9 cellular contexts compared by ENCODE assay signal in the genomic region with DNA sequence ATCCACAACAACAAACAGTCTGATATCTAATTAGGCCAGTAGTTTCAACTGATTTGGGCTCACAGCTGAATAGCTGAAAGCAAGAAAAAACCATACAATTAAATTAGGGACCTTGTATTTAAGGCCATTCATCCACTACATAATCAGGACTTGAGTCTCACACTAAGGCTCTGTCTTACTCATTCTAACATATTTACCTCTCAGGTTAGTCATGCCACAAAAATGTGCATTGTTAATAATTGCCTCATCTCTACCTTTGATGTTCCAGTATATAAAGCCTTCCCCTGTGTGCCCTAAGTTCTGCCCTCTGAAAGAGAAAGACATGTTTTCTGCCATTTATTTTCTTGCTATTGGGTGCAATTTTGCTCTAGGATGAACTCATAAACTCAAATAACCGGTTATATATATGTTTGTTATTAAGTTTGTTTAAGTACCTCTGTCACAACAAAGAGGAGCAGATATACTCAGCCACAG. TPM values are rescaled to one million over a fixed set of nuclear protein-coding genes. Genes with fewer than 3 reads are reported as not detected.
DNase-seq lines count a peak whose midpoint lies in the region; ATAC-seq, FAIRE-seq and TF ChIP-seq lines count a peak whose summit lies in the region.
"Had no signal": no experiment of that assay in that cellular context is flagged by ENCODE, and none has a peak within 500 bp of the region (broad histone marks: within the 10 kb centered on the region; RNA-seq: fewer than 3 reads in every experiment).

No MANE protein-coding gene starts in this region.

- H3K79me2 ChIP-seq in ACC112 (ENCODE audit: control insufficient read depth, insufficient read depth, low read length, unreplicated experiment) = peaks cover 41% of the 10 kb centered on the region
- no peaks in the 10 kb centered on the region for H3K79me2 ChIP-seq in K562 (ENCODE audit: control insufficient read depth, insufficient read depth, low read length)
- peaks cover 65% of the 10 kb centered on the region for H3K79me2 ChIP-seq in HepG2 (ENCODE audit: insufficient read depth, low read length)

- H3K4me3 Mint-ChIP-seq in activated CD8-positive, alpha-beta memory T cell treated with anti-CD3 and anti-CD28 coated beads, Interleukin-2, amount 10 ng/mL, durations not matched to agents 7 days and 5 days = no peak overlapping the region
- H3K4me3 Mint-ChIP-seq: CD4-positive, alpha-beta T cell had no signal

- peaks cover 28% of the 10 kb centered on the region for H3K36me3 Mint-ChIP-seq in activated CD8-positive, alpha-beta memory T cell treated with anti-CD3 and anti-CD28 coated beads, Interleukin-2, amount 10 ng/mL, durations not matched to agents 7 days and 5 days

- H4K20me1 ChIP-seq in K562 (replicated peaks; ENCODE audit: control insufficient read depth, insufficient read depth, low read length) (no peaks in the 10 kb centered on the region), HepG2 (ENCODE audit: insufficient read depth, low read length) (no peaks in the 10 kb centered on the region)

- H2AFZ ChIP-seq in ACC112 (ENCODE audit: low read length, unreplicated experiment) (no peak overlapping the region), K562 (ENCODE audit: low read depth, low read length) (peak overlapping the region; percentile 85), HepG2 (ENCODE audit: low read length) (no peak overlapping the region)

- no peaks in the 10 kb centered on the region for H3K9me1 ChIP-seq in K562 (ENCODE audit: control insufficient read depth, insufficient read depth, low read length)

- peaks cover 5% of the 10 kb centered on the region for H3K9me3 Mint-ChIP-seq in activated CD8-positive, alpha-beta memory T cell treated with anti-CD3 and anti-CD28 coated beads, Interleukin-2, amount 10 ng/mL, durations not matched to agents 7 days and 5 days (ENCODE audit: low read depth)

- H3K4me1 Mint-ChIP-seq in activated CD8-positive, alpha-beta memory T cell treated with anti-CD3 and anti-CD28 coated beads, Interleukin-2, amount 10 ng/mL, durations not matched to agents 7 days and 5 days = peaks cover 8% of the 10 kb centered on the region

- BruUV-seq in K562 (replicated peaks; lab: Mats Ljungman, UMichigan) (no TSS peak), HepG2 (replicated peaks; lab: Mats Ljungman, UMichigan) (no TSS peak)

- H3K9ac ChIP-seq in K562 (ENCODE audit: insufficient read depth in 1 of 2, low read depth in 2 of 2, low read length in 2 of 2) (peak overlapping the region in 1 of 2 experiments; percentile 2; a peak in 1 of 4 replicates), HepG2 (ENCODE audit: insufficient read depth, low read depth, low read length) (peak overlapping the region; percentile 68)

- no peak for ATAC-seq in K562
- peak; percentile 92 for ATAC-seq in HepG2
- no peak for ATAC-seq in activated CD8-positive, alpha-beta memory T cell treated with anti-CD3 and anti-CD28 coated beads, Interleukin-2, amount 10 ng/mL, durations not matched to agents 7 days and 5 days

- WGBS in K562 (ENCODE audit: insufficient coverage, low coverage, missing lambda C conversion rate) = 36% methylated on average over 1 of the region's 1 CpG
- 0% methylated on average over 1 of the region's 1 CpG for WGBS in HepG2 (ENCODE audit: low lambda C conversion rate)
- 80 to 87% methylated on average over 1 of the region's 1 CpG for WGBS in thyroid gland, 2 donors

- H3K4me3 ChIP-seq in ACC112 (ENCODE audit: low read depth, low read length) (peak overlapping the region; percentile 48), K562 (no peak overlapping the region), HepG2 (replicated peaks in 1 of 3; ENCODE audit: insufficient read depth in 1 of 3, low read depth in 2 of 3, low read length in 3 of 3) (peak overlapping the region in 1 of 3 experiments; percentile 17; a peak in 1 of 6 replicates), thyroid gland (replicated peaks in 1 of 3) (no peak overlapping the region)

- peak; percentile 61 for DNase-seq in HTR-8/SVneo (ENCODE audit: insufficient read length, low spot score)
- no peak for DNase-seq in K562 (ENCODE audit: extremely low read depth in 1 of 4, low spot score in 3 of 4)
- peak; percentile 99 for DNase-seq in HepG2 (ENCODE audit: low spot score)
- no peak for DNase-seq in HUDEP-2 (lab: John Stamatoyannopoulos, UW; ENCODE audit: unreplicated experiment in 76 of 76)
- no peak for DNase-seq in thyroid gland
- DNase-seq in activated CD4-positive, alpha-beta T cell treated with anti-CD3 and anti-CD28 coated beads, Interleukin-2, amount 50 U/mL, for 48 hours = no peak
- DNase-seq in activated CD8-positive, alpha-beta memory T cell treated with anti-CD3 and anti-CD28 coated beads, Interleukin-2, amount 10 ng/mL, durations not matched to agents 7 days and 5 days = no peak
- DNase-seq: CD4-positive, alpha-beta T cell had no signal

- H3K36me3 ChIP-seq in ACC112 (ENCODE audit: insufficient read depth, low read length) (peaks cover 23% of the 10 kb centered on the region), K562 (ENCODE audit: control insufficient read depth, insufficient read depth, low read length) (no peaks in the 10 kb centered on the region), HepG2 (replicated peaks in 1 of 2; ENCODE audit: control insufficient read depth in 1 of 2, insufficient read depth in 2 of 2, low read length in 2 of 2) (no peaks in the 10 kb centered on the region), thyroid gland (no peaks in the 10 kb centered on the region)

- H3K27ac ChIP-seq in ACC112 (ENCODE audit: low read depth, low read length) = peak overlapping the region; percentile 95
- no peak overlapping the region for H3K27ac ChIP-seq in K562 (ENCODE audit: extremely low read depth, low read depth, low read length)
- peak overlapping the region; percentile 87 for H3K27ac ChIP-seq in HepG2 (ENCODE audit: extremely low read length, insufficient read depth, low read length)
- no peak overlapping the region for H3K27ac ChIP-seq in thyroid gland

- TF ChIP-seq CTCF in K562 (IDR thresholded peaks at IDR 0.05 in 2 of 3, conservative IDR thresholded peaks at IDR 0.05 in 1 of 3; ENCODE audit: insufficient read depth in 2 of 3, low read depth in 1 of 3, low read length in 3 of 3) (no peak), HepG2 (CRISPR knock-in tag; IDR thresholded peaks at IDR 0.05) (no peak), thyroid gland (IDR thresholded peaks at IDR 0.05) (no peak)

- H3K9me3 ChIP-seq in K562 (replicated peaks; ENCODE audit: control insufficient read depth, insufficient read depth, low read depth, low read length) (no peaks in the 10 kb centered on the region), HepG2 (ENCODE audit: low read length) (peaks cover 8% of the 10 kb centered on the region), thyroid gland (no peaks in the 10 kb centered on the region)

- H3K4me1 ChIP-seq in ACC112 (ENCODE audit: control insufficient read depth, insufficient read depth, low read length, unreplicated experiment) = peaks cover 47% of the 10 kb centered on the region
- peaks cover 0 to 20% of the 10 kb centered on the region in 2 experiments; a peak in 3 of 5 replicates for H3K4me1 ChIP-seq in K562 (replicated peaks in 1 of 2; ENCODE audit: control insufficient read depth in 2 of 2, insufficient read depth in 2 of 2, low read length in 2 of 2)
- peaks cover 86% of the 10 kb centered on the region for H3K4me1 ChIP-seq in HepG2 (ENCODE audit: insufficient read depth, low read length)
- H3K4me1 ChIP-seq in thyroid gland = peaks cover 0 to 4% of the 10 kb centered on the region in 2 donors

- H3K27me3 Mint-ChIP-seq in activated CD8-positive, alpha-beta memory T cell treated with anti-CD3 and anti-CD28 coated beads, Interleukin-2, amount 10 ng/mL, durations not matched to agents 7 days and 5 days = no peaks in the 10 kb centered on the region
- H3K27me3 Mint-ChIP-seq: CD4-positive, alpha-beta T cell had no signal

- TF ChIP-seq RAD21 in K562 (CRISPR knock-in tag; conservative IDR thresholded peaks at IDR 0.05 in 1 of 2, IDR thresholded peaks at IDR 0.05 in 1 of 2) (no peak), HepG2 (CRISPR knock-in tag; IDR thresholded peaks at IDR 0.05) (no peak)

- in situ Hi-C loops in K562 (cut with MboI) (no loop called here), HepG2 (cut with HindIII; ENCODE audit: extremely low pct_ligation_motif_present, low pct_unique_long_range_greater_than_20kb) (no loop called here)

- FAIRE-seq in HTR-8/SVneo (lab: Jason Lieb, UNC) = peak; percentile 65
- no peak for FAIRE-seq in K562 (lab: Jason Lieb, UNC)
- peak; percentile 56 for FAIRE-seq in HepG2 (lab: Jason Lieb, UNC)

- CTCF ChIA-PET in K562 (lab: Yijun Ruan, JAX; ENCODE audit: low intra/inter-chr PET ratio) = no interaction called here
- CTCF ChIA-PET in HepG2 (lab: Yijun Ruan, JAX; ENCODE audit: low intra/inter-chr PET ratio, low total read pairs) = no interaction called here
- CTCF ChIA-PET in activated CD8-positive, alpha-beta memory T cell treated with anti-CD3 and anti-CD28 coated beads, Interleukin-2, amount 10 ng/mL, durations not matched to agents 7 days and 5 days (lab: Charles Lee) = no interaction called here

- TF ChIP-seq POLR2A in K562 (conservative IDR thresholded peaks at IDR 0.05) (no peak), HepG2 (IDR thresholded peaks at IDR 0.05; ENCODE audit: insufficient read depth in 1 of 2, low read depth in 2 of 2, low read length in 2 of 2) (peak; percentile 64 to 78), thyroid gland (IDR thresholded peaks at IDR 0.05) (no peak)

- H3K27me3 ChIP-seq in ACC112 (ENCODE audit: insufficient read depth, low read length) (no peaks in the 10 kb centered on the region), K562 (ENCODE audit: control insufficient read depth in 2 of 2, insufficient read depth in 2 of 2, low read length in 2 of 2) (no peaks in the 10 kb centered on the region), HepG2 (ENCODE audit: control insufficient read depth in 1 of 2, insufficient read depth in 2 of 2, low read length in 2 of 2) (no peaks in the 10 kb centered on the region; a peak in 1 of 5 replicates), thyroid gland (no peaks in the 10 kb centered on the region)

- no peak overlapping the region for H3K27ac Mint-ChIP-seq in activated CD8-positive, alpha-beta memory T cell treated with anti-CD3 and anti-CD28 coated beads, Interleukin-2, amount 10 ng/mL, durations not matched to agents 7 days and 5 days
- H3K27ac Mint-ChIP-seq: CD4-positive, alpha-beta T cell had no signal

- POLR2A ChIA-PET in K562 (lab: Yijun Ruan, JAX) (no interaction called here), HepG2 (lab: Yijun Ruan, JAX) (interaction anchor here (0.9 to 5.3 kb wide), 11 partner anchors 8 to 83 kb away, joined by 3 to 27 read pairs (median 4); no protein-coding TSS in a partner anchor)

- intact Hi-C loops in K562 (cut with micrococcal nuclease) = no loop called here
- intact Hi-C loops in HepG2 (cut with micrococcal nuclease; ENCODE audit: unreplicated experiment) = loop anchor here (2.0 kb wide), 1 partner anchor 28 kb away; no protein-coding TSS in a partner anchor
- intact Hi-C loops in thyroid gland (cut with DNase I) = no loop called here

- H3K4me2 ChIP-seq in K562 (ENCODE audit: insufficient read depth, low read length) (no peak overlapping the region), HepG2 (ENCODE audit: low read depth, low read length) (peak overlapping the region; percentile 49)

- TF ChIP-seq EP300 in K562 (IDR thresholded peaks at IDR 0.05; ENCODE audit: low read length) = no peak
- TF ChIP-seq EP300 in HepG2 (IDR thresholded peaks at IDR 0.05; ENCODE audit: low read depth in 2 of 2, low read length in 2 of 2) = peak; percentile 86 to 98; a peak in 3 of 4 replicates
- peak; percentile 95 for TF ChIP-seq EP300 in HepG2 (CRISPR knock-in tag; IDR thresholded peaks at IDR 0.05; ENCODE audit: borderline replicate concordance)

RNA-seq across cellular contexts. Expression of gene C1GALT1, which starts 5.3 kb away (rescaled TPM):
- 25.1 and 117 TPM in 2 replicates for total RNA-seq in K562 (2011; cell fraction: chromatin; rRNA removed; ENCODE audit: low replicate concordance)
- 12.7 and 14.6 TPM in 2 replicates for total RNA-seq in K562 (2011; cell fraction: nucleolus; rRNA removed)
- 37.6 and 62.7 TPM in 2 replicates for total RNA-seq in K562 (2011; cell fraction: nucleoplasm; rRNA removed)
- 15.2 and 22.7 TPM in 2 replicates for total RNA-seq in K562 (2014; rRNA removed)
- total RNA-seq in K562 (2014; rRNA removed; fragmentation: Illumina TruSeq; extraction: Trizol) = 33.2 and 37.5 TPM in 2 replicates
- 23.3 and 24.1 TPM in 2 replicates for total RNA-seq in K562 (2015; rRNA removed; fragmentation: Illumina TruSeq; extraction: Trizol)
- total RNA-seq in K562 (2021) = 25.3 and 27.8 TPM in 2 replicates
- polyA plus RNA-seq in K562 (2011; rRNA removed) = 23.7 and 30.8 TPM in 2 replicates
- polyA plus RNA-seq in K562 (2011; cell fraction: cytosol; rRNA removed) = 7.8 and 8.4 TPM in 2 replicates
- 8.5 and 12.2 TPM in 2 replicates for polyA plus RNA-seq in K562 (2011; cell fraction: nucleus; rRNA removed)
- polyA plus RNA-seq in K562 (2012) = 10.7 and 11.1 TPM in 2 replicates
- 16.1 and 25.2 TPM in 2 replicates for polyA plus RNA-seq in K562 (2014; fragmentation: Illumina TruSeq; extraction: Trizol)
- polyA plus RNA-seq in K562 (2014; fragmentation: Nextera tagmentation; extraction: Ambion mirVana) = 1 to 10 TPM; 5.0 to 6.4 TPM
- 17.3 and 21.0 TPM in 2 replicates for polyA plus RNA-seq in K562 (2014; rRNA removed)
- 35.5 and 54.5 TPM in 2 replicates for polyA minus RNA-seq in K562 (2011; rRNA and poly(A)+ RNA removed)
- 8.3 and 9.4 TPM in 2 replicates for polyA minus RNA-seq in K562 (2011; cell fraction: cytosol; rRNA and poly(A)+ RNA removed)
- polyA minus RNA-seq in K562 (2011; cell fraction: nucleus; rRNA and poly(A)+ RNA removed) = 19.1 and 29.2 TPM in 2 replicates
- 65.9 and 68.2 TPM in 2 replicates for total RNA-seq in HepG2 (2016; rRNA removed; fragmentation: Illumina TruSeq; extraction: Trizol)
- 19.8 and 25.6 TPM in 2 replicates for total RNA-seq in HepG2 (2016; cell fraction: cytosol; rRNA removed; fragmentation: Illumina TruSeq; extraction: Trizol; ENCODE audit: low read depth)
- 62.9 and 64.3 TPM in 2 replicates for total RNA-seq in HepG2 (2016; cell fraction: insoluble cytoplasmic fraction; rRNA removed; fragmentation: Illumina TruSeq; extraction: Trizol)
- 52.3 and 53.0 TPM in 2 replicates for total RNA-seq in HepG2 (2016; cell fraction: membrane; rRNA removed; fragmentation: Illumina TruSeq; extraction: Trizol)
- 69.0 and 75.5 TPM in 2 replicates for total RNA-seq in HepG2 (2016; cell fraction: nucleus; rRNA removed; fragmentation: Illumina TruSeq; extraction: Trizol)
- 38.4 and 57.1 TPM in 2 replicates for polyA plus RNA-seq in HepG2 (2011; rRNA removed)
- 20.6 and 24.8 TPM in 2 replicates for polyA plus RNA-seq in HepG2 (2011; cell fraction: cytosol; rRNA removed)
- polyA plus RNA-seq in HepG2 (2011; cell fraction: nucleus; rRNA removed) = 23.4 and 24.2 TPM in 2 replicates
- 55.8 and 60.8 TPM in 2 replicates for polyA plus RNA-seq in HepG2 (2012)
- 8.4 and 10.0 TPM in 2 replicates for polyA plus RNA-seq in HepG2 (2016; cell fraction: cytosol; fragmentation: Illumina TruSeq; extraction: Trizol; ENCODE audit: low read depth)
- 47.9 and 50.9 TPM in 2 replicates for polyA plus RNA-seq in HepG2 (2016; cell fraction: insoluble cytoplasmic fraction; fragmentation: Illumina TruSeq; extraction: Trizol; ENCODE audit: low read depth)
- 20.8 and 22.4 TPM in 2 replicates for polyA plus RNA-seq in HepG2 (2016; cell fraction: membrane; fragmentation: Illumina TruSeq; extraction: Trizol; ENCODE audit: low read depth)
- 84.6 and 86.9 TPM in 2 replicates for polyA plus RNA-seq in HepG2 (2016; cell fraction: nucleus; fragmentation: Illumina TruSeq; extraction: Trizol; ENCODE audit: insufficient read depth, low read depth)
- polyA minus RNA-seq in HepG2 (2011; rRNA and poly(A)+ RNA removed; ENCODE audit: low replicate concordance) = 3.2 and 24.2 TPM in 2 replicates
- polyA minus RNA-seq in HepG2 (2011; cell fraction: cytosol; rRNA and poly(A)+ RNA removed) = 58.8 and 63.4 TPM in 2 replicates
- 176 and 229 TPM in 2 replicates for polyA minus RNA-seq in HepG2 (2011; cell fraction: nucleus; rRNA and poly(A)+ RNA removed)
- total RNA-seq in thyroid gland = 10 to 100 TPM; 42.9 to 99.9 (median 54.6) TPM
- 10 to 100 TPM; 45.9 to 55.8 TPM for total RNA-seq in activated CD8-positive, alpha-beta memory T cell treated with anti-CD3 and anti-CD28 coated beads, Interleukin-2, amount 10 ng/mL, durations not matched to agents 7 days and 5 days

Comparison
In these comparisons a context has a peak if more than half of its experiments do, and no peak if none do; other contexts are left out.
1. H3K27ac ChIP-seq: peak in ACC112 (single experiment) and HepG2 (single experiment); none in K562 (single experiment) and thyroid gland (0 of 3).
2. DNase-seq: peak in HTR-8/SVneo (single experiment) and HepG2 (single experiment); none in K562 (0 of 4), HUDEP-2 (0 of 76), thyroid gland (0 of 2), activated CD4-positive, alpha-beta T cell treated with anti-CD3 and anti-CD28 coated beads, Interleukin-2, amount 50 U/mL, for 48 hours (0 of 2) and activated CD8-positive, alpha-beta memory T cell treated with anti-CD3 and anti-CD28 coated beads, Interleukin-2, amount 10 ng/mL, durations not matched to agents 7 days and 5 days (single experiment).
3. POLR2A ChIP-seq: peak in HepG2 (2 of 2); none in K562 (single experiment) and thyroid gland (0 of 2).